ENCODE assay signal across 8 cellular contexts in genomic region chr10:102408728-102409603, GRCh38. TPM values are rescaled to one million over a fixed set of nuclear protein-coding genes. Genes with fewer than 3 reads are reported as not detected.
DNase-seq lines count a peak whose midpoint lies in the region; ATAC-seq and TF ChIP-seq lines count a peak whose summit lies in the region.

No MANE protein-coding gene starts in this region.

- H3K36me3 ChIP-seq in Panc1 (ENCODE audit: control insufficient read depth, insufficient read depth, low read length) = no peaks in the 10 kb centered on the region; the same call in 1 of the 2 replicates

- H3K4me3 Mint-ChIP-seq in activated naive CD4-positive, alpha-beta T cell treated with anti-CD3 and anti-CD28 coated beads, Interleukin-2, amount 50 U/mL, for 24 hours = peak overlapping the region; percentile 85

- DNase-seq in COR-L47 (lab: John Stamatoyannopoulos, UW) (peak; percentile 35), Panc1 (ENCODE audit: low read depth, low spot score) (no peak), left ventricle myocardium superior (no peak), retinal pigment epithelial cell (ENCODE audit: low read depth) (no peak), NCI-H226 (no peak)

- H3K27ac Mint-ChIP-seq in activated naive CD4-positive, alpha-beta T cell treated with anti-CD3 and anti-CD28 coated beads, Interleukin-2, amount 50 U/mL, for 24 hours = peak overlapping the region; percentile 59

- POLR2A ChIA-PET in Panc1 (lab: Charles Lee) = interaction anchor here (0.6 kb wide), 1 partner anchor 286 kb away, joined by 3 read pairs; no protein-coding TSS in a partner anchor

- ATAC-seq in Panc1 (peak; percentile 51), left ventricle myocardium superior (peak; percentile 39), HG03097 (IDR thresholded peaks at IDR 0.05; ENCODE audit: low FRiP score, unreplicated experiment) (no peak), GM19023 (IDR thresholded peaks at IDR 0.05; ENCODE audit: unreplicated experiment) (no peak)

- CTCF ChIA-PET in Panc1 (lab: Charles Lee) = interaction anchor here (0.6 to 1.4 kb wide), 2 partner anchors 12 to 60 kb away, joined by 3 to 7 read pairs; partner anchors contain the start of gene FBXL15

- peaks cover 8% of the 10 kb centered on the region for H3K4me1 ChIP-seq in Panc1 (ENCODE audit: control insufficient read depth, insufficient read depth, low read length)

- peaks cover 47% of the 10 kb centered on the region for H3K4me1 Mint-ChIP-seq in activated naive CD4-positive, alpha-beta T cell treated with anti-CD3 and anti-CD28 coated beads, Interleukin-2, amount 50 U/mL, for 24 hours

- BruUV-seq in Panc1 (replicated peaks; lab: Mats Ljungman, UMichigan) = no TSS peak

- no peaks in the 10 kb centered on the region for H3K36me3 Mint-ChIP-seq in activated naive CD4-positive, alpha-beta T cell treated with anti-CD3 and anti-CD28 coated beads, Interleukin-2, amount 50 U/mL, for 24 hours

- H3K4me3 ChIP-seq in Panc1 (ENCODE audit: low read depth in 2 of 2, low read length in 2 of 2) (peak overlapping the region; percentile 53 to 56), retinal pigment epithelial cell (ENCODE audit: low read length) (peak overlapping the region; percentile 46)

- H3K27me3 ChIP-seq in Panc1 (ENCODE audit: control insufficient read depth, insufficient read depth, low read length) = 0 out of 2 replicates have a peak, but pooled peaks cover 2% of the 10 kb centered on the region

- no peak for TF ChIP-seq CTCF in Panc1 (IDR thresholded peaks at IDR 0.05)
- no peak for TF ChIP-seq CTCF in retinal pigment epithelial cell (conservative IDR thresholded peaks at IDR 0.05; ENCODE audit: low read depth, low read length)

- intact Hi-C loops in Panc1 (cut with micrococcal nuclease; ENCODE audit: unreplicated experiment) (no loop called here), left ventricle myocardium superior (cut with micrococcal nuclease) (no loop called here)

- in situ Hi-C loops in Panc1 (cut with HindIII; ENCODE audit: low pct_unique_long_range_greater_than_20kb, low sequenced_read_pairs) = no loop called here

- no peaks in the 10 kb centered on the region for H3K9me3 ChIP-seq in Panc1 (ENCODE audit: control insufficient read depth, insufficient read depth, low read depth, low read length)

- H3K27ac ChIP-seq in Panc1 (ENCODE audit: low read length) = no peak overlapping the region

- no peaks in the 10 kb centered on the region for H3K9me3 Mint-ChIP-seq in activated naive CD4-positive, alpha-beta T cell treated with anti-CD3 and anti-CD28 coated beads, Interleukin-2, amount 50 U/mL, for 24 hours

- no peaks in the 10 kb centered on the region for H3K27me3 Mint-ChIP-seq in activated naive CD4-positive, alpha-beta T cell treated with anti-CD3 and anti-CD28 coated beads, Interleukin-2, amount 50 U/mL, for 24 hours

RNA-seq across cellular contexts. Expression of gene PSD, which starts 9.6 kb away (rescaled TPM):
- total RNA-seq in Panc1 (2021; ENCODE audit: unreplicated experiment) = 2.4 TPM
- polyA plus RNA-seq in Panc1 (2012; ENCODE audit: insufficient read length) = 8.3 TPM
- 0.50 TPM for total RNA-seq in left ventricle myocardium superior

RNA-seq across cellular contexts. Expression of gene FBXL15, which starts 11.7 kb away (rescaled TPM):
- total RNA-seq in Panc1 (2021; ENCODE audit: unreplicated experiment) (7.9 TPM), left ventricle myocardium superior (9.1 TPM)
- polyA plus RNA-seq in Panc1 (2012; ENCODE audit: insufficient read length) = 17.0 TPM

RNA-seq across cellular contexts. Expression of gene NFKB2, which starts 13.5 kb away (rescaled TPM):
- total RNA-seq in Panc1 (2021; ENCODE audit: unreplicated experiment) (105 TPM), left ventricle myocardium superior (11.3 TPM)
- 119 TPM for polyA plus RNA-seq in Panc1 (2012; ENCODE audit: insufficient read length)

RNA-seq across cellular contexts. Expression of gene CUEDC2, which starts 23.4 kb away (rescaled TPM):
- total RNA-seq in Panc1 (2021; ENCODE audit: unreplicated experiment) = 79.3 TPM
- 128 TPM for polyA plus RNA-seq in Panc1 (2012; ENCODE audit: insufficient read length)
- total RNA-seq in left ventricle myocardium superior = 78.3 TPM

RNA-seq across cellular contexts. Expression of gene C10orf95, which starts 42.4 kb away (rescaled TPM):
- total RNA-seq in Panc1 (2021; ENCODE audit: unreplicated experiment) = 0.21 TPM
- polyA plus RNA-seq in Panc1 (2012; ENCODE audit: insufficient read length) = 1.2 TPM
- total RNA-seq in left ventricle myocardium superior = not detected

Comparison
In these comparisons a context has a peak if more than half of its experiments do, and no peak if none do; other contexts are left out.
1. ATAC-seq: peak in Panc1 (single experiment) and left ventricle myocardium superior (single experiment); none in HG03097 (single experiment) and GM19023 (single experiment).